In genomic region chr6:147507162-147508072, GRCh38 we compare ENCODE assay signal across 8 cellular contexts. TPM values are rescaled to one million over a fixed set of nuclear protein-coding genes. Genes with fewer than 3 reads are reported as not detected.
A peak's percentile ranks its signal among the peaks of the same experiment; 100 is the strongest.
DNase-seq lines count a peak whose midpoint lies in the region; ATAC-seq, FAIRE-seq and TF ChIP-seq lines count a peak whose summit lies in the region.

No MANE protein-coding gene starts in this region.

- no peak overlapping the region for H3K9ac ChIP-seq in parathyroid adenoma

- H2AFZ ChIP-seq in parathyroid adenoma, result peak overlapping the region; percentile 65

- H3K27me3 Mint-ChIP-seq in activated CD4-positive, alpha-beta memory T cell treated with anti-CD3 and anti-CD28 coated beads, Interleukin-2, amount 10 ng/mL, durations not matched to agents 7 days and 5 days, result peaks cover 50% of the 10 kb centered on the region

- no peak for FAIRE-seq in frontal cortex (lab: Jason Lieb, UNC)

- H3K36me3 ChIP-seq in parathyroid adenoma (ENCODE audit: control insufficient read depth, insufficient read depth, low read length), result no peaks in the 10 kb centered on the region

- POLR2A ChIA-PET in activated CD4-positive, alpha-beta memory T cell treated with anti-CD3 and anti-CD28 coated beads, Interleukin-2, amount 10 ng/mL, durations not matched to agents 7 days and 5 days (lab: Charles Lee), result no interaction called here

- peak overlapping the region; percentile 52 for H3K4me3 Mint-ChIP-seq in activated CD4-positive, alpha-beta memory T cell treated with anti-CD3 and anti-CD28 coated beads, Interleukin-2, amount 10 ng/mL, durations not matched to agents 7 days and 5 days

- peak overlapping the region; percentile 57 for H3K4me3 ChIP-seq in parathyroid adenoma (ENCODE audit: low read depth, low read length)

- H3K27ac Mint-ChIP-seq in activated CD4-positive, alpha-beta memory T cell treated with anti-CD3 and anti-CD28 coated beads, Interleukin-2, amount 10 ng/mL, durations not matched to agents 7 days and 5 days, result no peak overlapping the region

- no peaks in the 10 kb centered on the region for H3K36me3 Mint-ChIP-seq in activated CD4-positive, alpha-beta memory T cell treated with anti-CD3 and anti-CD28 coated beads, Interleukin-2, amount 10 ng/mL, durations not matched to agents 7 days and 5 days (ENCODE audit: low read depth)

- H3K9me3 Mint-ChIP-seq in activated CD4-positive, alpha-beta memory T cell treated with anti-CD3 and anti-CD28 coated beads, Interleukin-2, amount 10 ng/mL, durations not matched to agents 7 days and 5 days, result no peaks in the 10 kb centered on the region

- H3K4me1 Mint-ChIP-seq in activated CD4-positive, alpha-beta memory T cell treated with anti-CD3 and anti-CD28 coated beads, Interleukin-2, amount 10 ng/mL, durations not matched to agents 7 days and 5 days, result peaks cover 19% of the 10 kb centered on the region

- no peak overlapping the region for H3K27ac ChIP-seq in parathyroid adenoma

- H3K4me2 ChIP-seq in parathyroid adenoma (ENCODE audit: low read length), result peak overlapping the region; percentile 68

- DNase-seq in DMS153 treated with DMSO at 0.1 percent for 48 hours (lab: John Stamatoyannopoulos, UW; ENCODE audit: unreplicated experiment) (peak; percentile 2), frontal cortex (ENCODE audit: low spot score in 2 of 2) (peak; percentile 25 to 34), medulla oblongata (ENCODE audit: extremely low spot score) (no peak), mucosa of gallbladder (ENCODE audit: low spot score) (no peak)
- no peak for DNase-seq in activated CD4-positive, alpha-beta memory T cell treated with anti-CD3 and anti-CD28 coated beads, Interleukin-2, amount 10 ng/mL, durations not matched to agents 7 days and 5 days

- ATAC-seq in HG03442 (IDR thresholded peaks at IDR 0.05; ENCODE audit: unreplicated experiment) (peak; percentile 4), GM19463 (IDR thresholded peaks at IDR 0.05; ENCODE audit: unreplicated experiment) (no peak)

- H3K9me3 ChIP-seq in parathyroid adenoma (ENCODE audit: control insufficient read depth, low read length), result no peaks in the 10 kb centered on the region

- H3K4me1 ChIP-seq in parathyroid adenoma, result no peaks in the 10 kb centered on the region

- CTCF ChIA-PET in activated CD4-positive, alpha-beta memory T cell treated with anti-CD3 and anti-CD28 coated beads, Interleukin-2, amount 10 ng/mL, durations not matched to agents 7 days and 5 days (lab: Charles Lee), result interaction anchor here (0.5 to 1.8 kb wide), 8 partner anchors 14 to 957 kb away, joined by 3 to 12 read pairs (median 4); no protein-coding TSS in a partner anchor

- H3K79me2 ChIP-seq in parathyroid adenoma, result no peaks in the 10 kb centered on the region

- TF ChIP-seq CTCF in parathyroid adenoma (IDR thresholded peaks at IDR 0.05), result no peak

- H3K27me3 ChIP-seq in parathyroid adenoma (ENCODE audit: control insufficient read depth, insufficient read depth, low read length), result no peaks in the 10 kb centered on the region

RNA-seq across cellular contexts. Expression of gene SAMD5, which starts 1.1 kb away (rescaled TPM):
- total RNA-seq in activated CD4-positive, alpha-beta memory T cell treated with anti-CD3 and anti-CD28 coated beads, Interleukin-2, amount 10 ng/mL, durations not matched to agents 7 days and 5 days, result not detected
- 11.8 TPM for total RNA-seq in frontal cortex
- 7.3 TPM for total RNA-seq in mucosa of gallbladder

Comparison
In these comparisons a context has a peak if more than half of its experiments do, and no peak if none do; other contexts are left out.
1. DNase-seq: peak in DMS153 treated with DMSO at 0.1 percent for 48 hours (single experiment) and frontal cortex (2 of 2); none in activated CD4-positive, alpha-beta memory T cell treated with anti-CD3 and anti-CD28 coated beads, Interleukin-2, amount 10 ng/mL, durations not matched to agents 7 days and 5 days (single experiment), medulla oblongata (single experiment) and mucosa of gallbladder (single experiment).